Comparison of ENCODE assay signal across 8 cellular contexts in the genomic region with DNA sequence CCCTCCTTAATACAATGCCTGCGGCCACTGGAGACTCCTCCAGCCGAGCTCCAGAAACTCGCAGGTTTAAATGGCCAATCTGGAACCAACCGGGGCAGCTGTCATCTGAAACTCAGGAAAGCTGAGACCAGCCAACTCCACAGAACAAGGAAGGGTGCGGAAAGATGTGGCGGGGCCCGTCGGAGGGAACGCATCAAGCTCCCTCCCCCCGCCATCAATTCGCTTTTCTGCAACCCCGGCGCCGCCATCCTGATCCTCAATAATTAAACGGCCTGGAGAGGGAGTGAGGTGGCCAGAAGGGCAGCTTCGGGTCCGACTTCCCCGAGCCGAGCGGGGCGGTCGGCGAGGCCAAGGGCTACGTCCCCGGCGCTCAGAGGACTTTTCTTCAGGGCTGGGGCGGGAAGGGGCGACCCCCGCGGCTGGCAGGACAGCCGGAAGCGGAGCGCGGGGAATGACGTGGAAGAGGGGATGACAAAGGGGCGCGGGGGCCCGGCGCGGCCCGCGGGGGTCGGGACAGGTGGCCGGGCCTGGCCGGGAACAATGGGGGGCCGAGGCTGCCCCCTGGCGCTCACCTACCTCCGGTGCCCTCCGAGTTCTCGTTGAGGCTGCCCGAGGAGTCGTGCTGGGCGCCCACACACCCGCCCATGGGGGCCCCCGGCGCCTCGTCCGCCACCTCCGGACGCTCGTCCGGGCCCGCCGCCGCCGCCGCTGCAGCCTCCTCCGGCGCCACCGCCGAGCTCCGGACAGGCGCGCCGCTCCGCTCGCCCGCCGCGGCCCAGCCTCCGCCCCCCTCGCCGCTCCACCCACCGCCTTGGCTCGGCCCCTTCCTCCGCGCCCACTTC. TPM values are rescaled to one million over a fixed set of nuclear protein-coding genes. Genes with fewer than 3 reads are reported as not detected.
DNase-seq lines count a peak whose midpoint lies in the region; TF ChIP-seq lines count a peak whose summit lies in the region.

A gene with protein sequence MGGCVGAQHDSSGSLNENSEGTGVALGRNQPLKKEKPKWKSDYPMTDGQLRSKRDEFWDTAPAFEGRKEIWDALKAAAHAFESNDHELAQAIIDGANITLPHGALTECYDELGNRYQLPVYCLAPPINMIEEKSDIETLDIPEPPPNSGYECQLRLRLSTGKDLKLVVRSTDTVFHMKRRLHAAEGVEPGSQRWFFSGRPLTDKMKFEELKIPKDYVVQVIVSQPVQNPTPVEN (minus strand): TSS at position 745 of the 842 bp plus-strand sequence. CDS start 99 bp downstream, at position 646.

- H3K9me3 Mint-ChIP-seq in Calu3 (ENCODE audit: low read depth, unreplicated experiment) = no peaks in the 10 kb centered on the region

- DNase-seq in Calu3 = peak; percentile 91
- DNase-seq in GM20000 (ENCODE audit: low spot score) = peak; percentile 96
- peak; percentile 77 for DNase-seq in HPDE6-E6E7 (ENCODE audit: extremely low spot score)
- DNase-seq in Peyer's patch = peak; percentile 74 to 92 (median 91)
- peak; percentile 62 for DNase-seq in activated gamma-delta T cell (lab: John Stamatoyannopoulos, UW)
- peak; percentile 77 for DNase-seq in fibroblast of villous mesenchyme (ENCODE audit: low read depth)
- DNase-seq in stomach = peak; percentile 86

- H3K4me2 ChIP-seq in neural cell (ENCODE audit: low read length) = peak within 1 kb of the TSS; percentile 86

- no peaks in the 10 kb centered on the region for H3K27me3 Mint-ChIP-seq in Calu3 (ENCODE audit: unreplicated experiment)

- intact Hi-C loops in Calu3 (cut with micrococcal nuclease; ENCODE audit: unreplicated experiment) (loop anchor here (2.0 to 5.0 kb wide), 3 partner anchors 48 to 176 kb away; a partner anchor contains a TSS), stomach (cut with DNase I; ENCODE audit: low total_unique reads) (no loop called here)

- TF ChIP-seq EP300 in neural cell (conservative IDR thresholded peaks at IDR 0.05; ENCODE audit: poor library complexity, severe bottlenecking) (no peak), stomach (IDR thresholded peaks at IDR 0.05) (no peak)

- H3K4me3 ChIP-seq in Peyer's patch (peak within 1 kb of the TSS; percentile 87 to 99 (median 94)), fibroblast of villous mesenchyme (ENCODE audit: low read depth, low read length) (peak within 1 kb of the TSS; percentile 89), neural cell (ENCODE audit: low read length) (peak within 1 kb of the TSS; percentile 87), stomach (peak within 1 kb of the TSS; percentile 79 to 99 (median 91))

- H3K27me3 ChIP-seq in Peyer's patch (no peaks in the 10 kb centered on the region), neural cell (ENCODE audit: insufficient read depth, low read depth, low read length) (no peaks in the 10 kb centered on the region), stomach (no peaks in the 10 kb centered on the region)

- CTCF ChIA-PET in Calu3 (lab: Charles Lee) = interaction anchor here (0.9 to 2.1 kb wide), 10 partner anchors 10 to 277 kb away, joined by 3 to 10 read pairs (median 4); a partner anchor contains a TSS

- H4K20me1 ChIP-seq in neural cell (ENCODE audit: insufficient read depth) = peaks cover 11% of the 10 kb centered on the region

- H3K27ac Mint-ChIP-seq in Calu3 (ENCODE audit: unreplicated experiment) = peak within 1 kb of the TSS; percentile 92

- TF ChIP-seq CTCF in Calu3 (IDR thresholded peaks at IDR 0.05; ENCODE audit: unreplicated experiment) = peak; percentile 80
- TF ChIP-seq CTCF in GM20000 (IDR thresholded peaks at IDR 0.05; ENCODE audit: extremely low read depth, missing control alignments) = peak; percentile 52
- TF ChIP-seq CTCF in Peyer's patch (IDR thresholded peaks at IDR 0.05) = peak; percentile 20 to 63 (median 53)
- peak; percentile 48 for TF ChIP-seq CTCF in fibroblast of villous mesenchyme (IDR thresholded peaks at IDR 0.05; ENCODE audit: insufficient read depth, low read depth, low read length)
- peak; percentile 64 for TF ChIP-seq CTCF in neural cell (IDR thresholded peaks at IDR 0.05; ENCODE audit: poor library complexity, severe bottlenecking)
- TF ChIP-seq CTCF in stomach (IDR thresholded peaks at IDR 0.05) = peak in 3 of 7 experiments; percentile 25 to 58 (median 31)

- BruUV-seq in Calu3 (replicated peaks; lab: Mats Ljungman, UMichigan) = no TSS peak

- peaks cover 13% of the 10 kb centered on the region for H3K4me1 Mint-ChIP-seq in Calu3 (ENCODE audit: low read depth, unreplicated experiment)

- H2AFZ ChIP-seq in neural cell (ENCODE audit: low read depth, low read length) = peak within 1 kb of the TSS; percentile 71

- no peaks in the 10 kb centered on the region for H3K9me3 ChIP-seq in Peyer's patch
- H3K9me3 ChIP-seq in neural cell (ENCODE audit: low read length) = no peaks in the 10 kb centered on the region
- no peaks in the 10 kb centered on the region for H3K9me3 ChIP-seq in stomach

- H3K4me1 ChIP-seq in Peyer's patch (peaks cover 0 to 21% (median 0%) of the 10 kb centered on the region in 4 donors), stomach (peaks cover 18 to 40% (median 31%) of the 10 kb centered on the region in 4 donors)

- peak; percentile 27 for TF ChIP-seq RAD21 in neural cell (conservative IDR thresholded peaks at IDR 0.05)

- peak within 1 kb of the TSS; percentile 92 for H3K9ac ChIP-seq in neural cell (ENCODE audit: low read length)

- no peaks in the 10 kb centered on the region for H3K9me2 ChIP-seq in neural cell (ENCODE audit: insufficient read depth, low read length)

- H3K36me3 ChIP-seq in Peyer's patch (no peaks in the 10 kb centered on the region), neural cell (ENCODE audit: insufficient read depth, low read length) (no peaks in the 10 kb centered on the region), stomach (no peaks in the 10 kb centered on the region)

- H3F3A ChIP-seq in neural cell (ENCODE audit: insufficient read depth, low read length, poor library complexity, severe bottlenecking) = no peaks in the 10 kb centered on the region

- H3K79me2 ChIP-seq in neural cell (replicated peaks; ENCODE audit: insufficient read depth, low read length) = peaks cover 51% of the 10 kb centered on the region

- H3K36me3 Mint-ChIP-seq in Calu3 (ENCODE audit: insufficient read depth, unreplicated experiment) = peaks cover 42% of the 10 kb centered on the region

- peak within 1 kb of the TSS; percentile 96 for H3K4me3 Mint-ChIP-seq in Calu3 (ENCODE audit: low read depth, unreplicated experiment)

- peak within 1 kb of the TSS; percentile 80 to 99 (median 88) for H3K27ac ChIP-seq in Peyer's patch
- peak within 1 kb of the TSS; percentile 80 for H3K27ac ChIP-seq in neural cell (ENCODE audit: low read length)
- peak within 1 kb of the TSS; percentile 89 to 98 (median 94) for H3K27ac ChIP-seq in stomach

- no peak for TF ChIP-seq POLR2A in Peyer's patch (IDR thresholded peaks at IDR 0.05)
- no peak for TF ChIP-seq POLR2A in stomach (IDR thresholded peaks at IDR 0.05)

- 0 to 1% (median 0%) methylated on average over 42 to 87 of the region's 87 CpGs for WGBS in stomach, 5 donors

TF ChIP-seq in neural cell, 6 proteins besides CTCF, POLR2A, EP300 and RAD21:
- TF ChIP-seq EZH2 (IDR thresholded peaks at IDR 0.05; ENCODE audit: borderline replicate concordance, insufficient read depth, low read length, poor library complexity, severe bottlenecking) (no peak), SMC3 (conservative IDR thresholded peaks at IDR 0.05; ENCODE audit: poor library complexity) (peak; percentile 41), MXI1 (conservative IDR thresholded peaks at IDR 0.05; ENCODE audit: poor library complexity, severe bottlenecking) (peak; percentile 57), TAF1 (IDR thresholded peaks at IDR 0.05; ENCODE audit: low read depth) (no peak), POLR2AphosphoS5 (IDR thresholded peaks at IDR 0.05) (no peak)
- TF ChIP-seq, protein P1, sequence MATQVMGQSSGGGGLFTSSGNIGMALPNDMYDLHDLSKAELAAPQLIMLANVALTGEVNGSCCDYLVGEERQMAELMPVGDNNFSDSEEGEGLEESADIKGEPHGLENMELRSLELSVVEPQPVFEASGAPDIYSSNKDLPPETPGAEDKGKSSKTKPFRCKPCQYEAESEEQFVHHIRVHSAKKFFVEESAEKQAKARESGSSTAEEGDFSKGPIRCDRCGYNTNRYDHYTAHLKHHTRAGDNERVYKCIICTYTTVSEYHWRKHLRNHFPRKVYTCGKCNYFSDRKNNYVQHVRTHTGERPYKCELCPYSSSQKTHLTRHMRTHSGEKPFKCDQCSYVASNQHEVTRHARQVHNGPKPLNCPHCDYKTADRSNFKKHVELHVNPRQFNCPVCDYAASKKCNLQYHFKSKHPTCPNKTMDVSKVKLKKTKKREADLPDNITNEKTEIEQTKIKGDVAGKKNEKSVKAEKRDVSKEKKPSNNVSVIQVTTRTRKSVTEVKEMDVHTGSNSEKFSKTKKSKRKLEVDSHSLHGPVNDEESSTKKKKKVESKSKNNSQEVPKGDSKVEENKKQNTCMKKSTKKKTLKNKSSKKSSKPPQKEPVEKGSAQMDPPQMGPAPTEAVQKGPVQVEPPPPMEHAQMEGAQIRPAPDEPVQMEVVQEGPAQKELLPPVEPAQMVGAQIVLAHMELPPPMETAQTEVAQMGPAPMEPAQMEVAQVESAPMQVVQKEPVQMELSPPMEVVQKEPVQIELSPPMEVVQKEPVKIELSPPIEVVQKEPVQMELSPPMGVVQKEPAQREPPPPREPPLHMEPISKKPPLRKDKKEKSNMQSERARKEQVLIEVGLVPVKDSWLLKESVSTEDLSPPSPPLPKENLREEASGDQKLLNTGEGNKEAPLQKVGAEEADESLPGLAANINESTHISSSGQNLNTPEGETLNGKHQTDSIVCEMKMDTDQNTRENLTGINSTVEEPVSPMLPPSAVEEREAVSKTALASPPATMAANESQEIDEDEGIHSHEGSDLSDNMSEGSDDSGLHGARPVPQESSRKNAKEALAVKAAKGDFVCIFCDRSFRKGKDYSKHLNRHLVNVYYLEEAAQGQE (IDR thresholded peaks at IDR 0.05; ENCODE audit: borderline replicate concordance) = no peak

RNA-seq across cellular contexts. Expression of the gene that starts here (rescaled TPM):
- total RNA-seq in Calu3 (2022) = 18.8 and 21.1 TPM in 2 replicates
- total RNA-seq in Peyer's patch = 10 to 100 TPM; 21.6 to 38.2 (median 25.2) TPM
- total RNA-seq in fibroblast of villous mesenchyme = 20.3 and 23.7 TPM in 2 replicates
- 84.7 and 89.9 TPM in 2 replicates for polyA plus RNA-seq in neural cell
- 120 and 127 TPM in 2 replicates for polyA minus RNA-seq in neural cell
- total RNA-seq in stomach = 10 to 100 TPM in 3 of 5 donors, 1 to 10 TPM in 2; 1.8 to 48.5 (median 17.7) TPM
- polyA plus RNA-seq in stomach = 10 to 100 TPM in 2 of 3 donors, 1 to 10 TPM in 1; 7.6 to 17.7 (median 15.7) TPM

Comparison
In these comparisons a context has a peak if more than half of its experiments do, and no peak if none do; other contexts are left out.
1. Peak in every context shown above with its lines: DNase-seq, H3K4me3 ChIP-seq and H3K27ac ChIP-seq.